1 cellular context compared by ENCODE assay signal in the genomic region with DNA sequence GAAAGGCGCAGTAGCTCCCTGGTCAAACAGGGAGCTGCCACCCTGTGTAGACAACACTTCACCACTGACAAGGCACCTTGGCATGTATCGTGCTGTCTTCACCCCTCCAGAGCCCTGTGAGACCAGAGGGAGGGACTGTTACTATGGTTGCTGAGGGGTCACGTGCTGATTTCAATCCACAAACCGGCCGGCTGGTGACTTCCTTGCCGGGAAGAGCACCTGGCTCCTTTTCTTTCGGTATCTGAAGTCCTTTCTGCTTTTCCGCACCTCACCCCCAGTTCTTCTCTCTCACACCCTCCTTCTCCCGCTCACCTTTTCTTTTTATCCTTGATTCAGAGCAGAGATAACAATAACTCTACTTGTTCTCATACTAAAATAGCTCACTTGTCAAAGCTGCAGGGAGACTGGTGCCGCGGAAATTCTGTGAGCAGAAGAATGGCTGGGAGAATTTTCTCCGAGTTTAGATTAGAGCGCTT.
A peak's percentile ranks its signal among the peaks of the same experiment; 100 is the strongest.
TF ChIP-seq lines count a peak whose summit lies in the region.

No MANE protein-coding gene starts in this region.

TF ChIP-seq in H1, 55 proteins besides CTCF, POLR2A, EP300 and RAD21 (continued from another document):
- TF ChIP-seq, protein P1, sequence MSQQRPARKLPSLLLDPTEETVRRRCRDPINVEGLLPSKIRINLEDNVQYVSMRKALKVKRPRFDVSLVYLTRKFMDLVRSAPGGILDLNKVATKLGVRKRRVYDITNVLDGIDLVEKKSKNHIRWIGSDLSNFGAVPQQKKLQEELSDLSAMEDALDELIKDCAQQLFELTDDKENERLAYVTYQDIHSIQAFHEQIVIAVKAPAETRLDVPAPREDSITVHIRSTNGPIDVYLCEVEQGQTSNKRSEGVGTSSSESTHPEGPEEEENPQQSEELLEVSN (IDR thresholded peaks at IDR 0.05), result peak; percentile 73
- TF ChIP-seq ASH2L (IDR thresholded peaks at IDR 0.05; ENCODE audit: low read length) (peak; percentile 38), CHD2 (IDR thresholded peaks at IDR 0.05; ENCODE audit: low read length) (no peak; the same call in 1 of the 2 replicates)
- TF ChIP-seq, protein P2, sequence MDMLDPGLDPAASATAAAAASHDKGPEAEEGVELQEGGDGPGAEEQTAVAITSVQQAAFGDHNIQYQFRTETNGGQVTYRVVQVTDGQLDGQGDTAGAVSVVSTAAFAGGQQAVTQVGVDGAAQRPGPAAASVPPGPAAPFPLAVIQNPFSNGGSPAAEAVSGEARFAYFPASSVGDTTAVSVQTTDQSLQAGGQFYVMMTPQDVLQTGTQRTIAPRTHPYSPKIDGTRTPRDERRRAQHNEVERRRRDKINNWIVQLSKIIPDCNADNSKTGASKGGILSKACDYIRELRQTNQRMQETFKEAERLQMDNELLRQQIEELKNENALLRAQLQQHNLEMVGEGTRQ (IDR thresholded peaks at IDR 0.05; ENCODE audit: low read length), result peak; percentile 94
- TF ChIP-seq, protein P3, sequence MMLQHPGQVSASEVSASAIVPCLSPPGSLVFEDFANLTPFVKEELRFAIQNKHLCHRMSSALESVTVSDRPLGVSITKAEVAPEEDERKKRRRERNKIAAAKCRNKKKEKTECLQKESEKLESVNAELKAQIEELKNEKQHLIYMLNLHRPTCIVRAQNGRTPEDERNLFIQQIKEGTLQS (IDR thresholded peaks at IDR 0.05; ENCODE audit: insufficient read depth, low read depth, low read length), result peak; percentile 65; the same call in 1 of the 2 replicates
- TF ChIP-seq, protein P4, sequence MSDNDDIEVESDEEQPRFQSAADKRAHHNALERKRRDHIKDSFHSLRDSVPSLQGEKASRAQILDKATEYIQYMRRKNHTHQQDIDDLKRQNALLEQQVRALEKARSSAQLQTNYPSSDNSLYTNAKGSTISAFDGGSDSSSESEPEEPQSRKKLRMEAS (IDR thresholded peaks at IDR 0.05), result peak; percentile 74
